In genomic region chr2:101519173-101519492, GRCh38 we compare ENCODE assay signal across 20 cellular contexts. TPM values are rescaled to one million over a fixed set of nuclear protein-coding genes. Genes with fewer than 3 reads are reported as not detected.
DNase-seq lines count a peak whose midpoint lies in the region; ATAC-seq and TF ChIP-seq lines count a peak whose summit lies in the region.
"Had no signal": no experiment of that assay in that cellular context is flagged by ENCODE, and none has a peak within 500 bp of the region (broad histone marks: within the 10 kb centered on the region; RNA-seq: fewer than 3 reads in every experiment).

No MANE protein-coding gene starts in this region.

- H3K4me1 ChIP-seq in SK-N-SH (ENCODE audit: control insufficient read depth in 1 of 2, insufficient read depth in 2 of 2, low read depth in 1 of 2, low read length in 1 of 2) (peaks cover 9 to 43% of the 10 kb centered on the region in 2 experiments; a peak in 3 of 4 replicates), SJSA1 (replicated peaks) (peaks cover 42% of the 10 kb centered on the region), skeletal muscle satellite cell (ENCODE audit: control insufficient read depth, insufficient read depth, low read length) (peaks cover 60% of the 10 kb centered on the region)

- no peak for ATAC-seq in SK-N-SH treated with all-trans-retinoic acid at 6 μM for 48 hours
- ATAC-seq in GM18517 (IDR thresholded peaks at IDR 0.05; ENCODE audit: unreplicated experiment), result no peak
- ATAC-seq: T-helper 17 cell had no signal

- no peak overlapping the region for H3K4me3 ChIP-seq in SK-N-SH (ENCODE audit: low read depth in 2 of 2, low read length in 1 of 2)
- no peak overlapping the region for H3K4me3 ChIP-seq in SJSA1
- H3K4me3 ChIP-seq in skeletal muscle satellite cell (ENCODE audit: low read length), result no peak overlapping the region
- H3K4me3 ChIP-seq: lung, SJCRH30, suprapubic skin, vagina had no signal

- peak overlapping the region; percentile 67 for H3K4me3 Mint-ChIP-seq in endothelial cell (ENCODE audit: unreplicated experiment)
- H3K4me3 Mint-ChIP-seq: activated naive CD4-positive, alpha-beta T cell treated with anti-CD3 and anti-CD28 coated beads for 36 hours; endodermal cell; T-helper 17 cell had no signal

- peak overlapping the region; percentile 85 for H3K27ac Mint-ChIP-seq in endothelial cell (ENCODE audit: unreplicated experiment)
- H3K27ac Mint-ChIP-seq: activated naive CD4-positive, alpha-beta T cell treated with anti-CD3 and anti-CD28 coated beads for 36 hours; endodermal cell; T-helper 17 cell had no signal

- peaks cover 31% of the 10 kb centered on the region for H3F3A ChIP-seq in SK-N-SH (replicated peaks; ENCODE audit: insufficient read depth)

- WGBS in SK-N-SH (ENCODE audit: low lambda C conversion rate), result 43% methylated on average over 1 of the region's 1 CpG

- H3K27me3 ChIP-seq in SK-N-SH (ENCODE audit: insufficient read depth), result no peaks in the 10 kb centered on the region
- no peaks in the 10 kb centered on the region for H3K27me3 ChIP-seq in SJSA1 (replicated peaks)
- no peaks in the 10 kb centered on the region for H3K27me3 ChIP-seq in skeletal muscle satellite cell (ENCODE audit: control insufficient read depth, insufficient read depth, low read length)
- H3K27me3 ChIP-seq: SJCRH30, suprapubic skin, vagina had no signal

- CTCF ChIA-PET in SK-N-SH (lab: Yijun Ruan, JAX), result interaction anchor here (0.7 to 3.8 kb wide), 7 partner anchors 10 to 721 kb away, joined by 3 to 21 read pairs (median 4); no protein-coding TSS in a partner anchor

- no peak for DNase-seq in SK-N-SH
- no peak for DNase-seq in SJSA1 (ENCODE audit: low read depth in 1 of 2, low spot score in 2 of 2)
- no peak for DNase-seq in endothelial cell (ENCODE audit: low spot score)
- DNase-seq in hypothalamus (lab: John Stamatoyannopoulos, UW), result no peak
- no peak for DNase-seq in activated CD8-positive, alpha-beta memory T cell treated with anti-CD3 and anti-CD28 coated beads for 24 hours
- DNase-seq: activated CD4-positive, alpha-beta T cell treated with anti-CD3 and anti-CD28 coated beads, Interleukin-2, amount 50 U/mL, for 48 hours; NCI-H748 treated with DMSO at 0.1 percent for 48 hours; T-helper 17 cell had no signal

- TF ChIP-seq RAD21 in SK-N-SH (IDR thresholded peaks at IDR 0.05; ENCODE audit: low read length), result no peak

- H3K4me2 ChIP-seq in SK-N-SH (peak overlapping the region; percentile 27), skeletal muscle satellite cell (ENCODE audit: low read length) (peak overlapping the region; percentile 77)

- POLR2A ChIA-PET in SK-N-SH (lab: Yijun Ruan, JAX), result no interaction called here

- H3K9me3 ChIP-seq in SK-N-SH (no peaks in the 10 kb centered on the region), SJSA1 (replicated peaks) (no peaks in the 10 kb centered on the region), skeletal muscle satellite cell (replicated peaks; ENCODE audit: low read length) (peaks cover 6% of the 10 kb centered on the region)
- H3K9me3 ChIP-seq: suprapubic skin, vagina had no signal

- H3K27me3 Mint-ChIP-seq in endothelial cell (ENCODE audit: unreplicated experiment), result peaks cover 9% of the 10 kb centered on the region
- H3K27me3 Mint-ChIP-seq: T-helper 17 cell had no signal

- H3K9ac ChIP-seq in SK-N-SH, result no peak overlapping the region
- peak overlapping the region; percentile 73 for H3K9ac ChIP-seq in skeletal muscle satellite cell (ENCODE audit: low read depth, low read length)

- H3K4me1 Mint-ChIP-seq in endothelial cell (ENCODE audit: unreplicated experiment), result peaks cover 53% of the 10 kb centered on the region

- no peaks in the 10 kb centered on the region for H3K9me3 Mint-ChIP-seq in endothelial cell (ENCODE audit: unreplicated experiment)

- H3K36me3 ChIP-seq in SK-N-SH (replicated peaks in 1 of 2; ENCODE audit: control insufficient read depth in 1 of 2, insufficient read depth in 2 of 2, low read length in 1 of 2) (no peaks in the 10 kb centered on the region), SJSA1 (no peaks in the 10 kb centered on the region), skeletal muscle satellite cell (ENCODE audit: insufficient read depth, low read length) (no peaks in the 10 kb centered on the region)
- H3K36me3 ChIP-seq: SJCRH30, suprapubic skin, vagina, WERI-Rb-1 had no signal

- H3K36me3 Mint-ChIP-seq in endothelial cell (ENCODE audit: low read depth, unreplicated experiment), result peaks cover 3% of the 10 kb centered on the region

- no peak overlapping the region for H2AFZ ChIP-seq in SK-N-SH (ENCODE audit: low read depth)

- H4K20me1 ChIP-seq in SK-N-SH (ENCODE audit: insufficient read depth), result no peaks in the 10 kb centered on the region

- H3K27ac ChIP-seq in SK-N-SH (ENCODE audit: low read depth in 2 of 2, low read length in 1 of 2) (peak overlapping the region in 1 of 2 experiments; percentile 96; a peak in 2 of 4 replicates), SJSA1 (peak overlapping the region; percentile 14; the same call in 1 of the 2 replicates)
- H3K27ac ChIP-seq: SJCRH30, suprapubic skin, vagina, WERI-Rb-1 had no signal

- TF ChIP-seq CTCF in SK-N-SH (IDR thresholded peaks at IDR 0.05) (no peak), endothelial cell (IDR thresholded peaks at IDR 0.05; ENCODE audit: unreplicated experiment) (no peak)

- H3K9me2 ChIP-seq in SK-N-SH, result no peaks in the 10 kb centered on the region

- H3K79me2 ChIP-seq in SK-N-SH (ENCODE audit: insufficient read depth), result no peaks in the 10 kb centered on the region

- peak in 1 of 2 experiments; percentile 22; a peak in 1 of 4 replicates for TF ChIP-seq EP300 in SK-N-SH (IDR thresholded peaks at IDR 0.05; ENCODE audit: borderline replicate concordance in 1 of 2, low read depth in 1 of 2, low read length in 1 of 2)

TF ChIP-seq in SK-N-SH, 30 proteins besides CTCF, POLR2A, EP300 and RAD21:
- peak; percentile 23; the same call in 1 of the 2 replicates for TF ChIP-seq JUND (IDR thresholded peaks at IDR 0.05)
- no peak for TF ChIP-seq NRF1 (IDR thresholded peaks at IDR 0.05; ENCODE audit: low read depth, low read length)
- TF ChIP-seq TCF12 (IDR thresholded peaks at IDR 0.05), result peak; percentile 20; the same call in 1 of the 2 replicates
- TF ChIP-seq FOSL2 (IDR thresholded peaks at IDR 0.05; ENCODE audit: borderline replicate concordance, low read depth), result peak; percentile 16; the same call in 1 of the 2 replicates
TF ChIP-seq in SK-N-SH: peak in this region for 3.

TF ChIP-seq in SK-N-SH treated with all-trans-retinoic acid at 6 μM for 48 hours, 23 proteins besides CTCF, POLR2A, EP300 and RAD21:
- TF ChIP-seq TOX (CRISPR knock-in tag; IDR thresholded peaks at IDR 0.05; ENCODE audit: borderline replicate concordance), result no peak
- no peak for TF ChIP-seq PATZ1 (CRISPR knock-in tag; IDR thresholded peaks at IDR 0.05; ENCODE audit: borderline replicate concordance)
- no peak for TF ChIP-seq PPARA (CRISPR knock-in tag; IDR thresholded peaks at IDR 0.05; ENCODE audit: borderline replicate concordance)
- TF ChIP-seq TCF4 (CRISPR knock-in tag; IDR thresholded peaks at IDR 0.05; ENCODE audit: borderline replicate concordance), result no peak
- no peak for TF ChIP-seq CSRNP3 (CRISPR knock-in tag; IDR thresholded peaks at IDR 0.05)
- no peak for TF ChIP-seq OSR1 (CRISPR knock-in tag; IDR thresholded peaks at IDR 0.05)
- no peak for TF ChIP-seq ZNF8 (CRISPR knock-in tag; IDR thresholded peaks at IDR 0.05)
TF ChIP-seq in SK-N-SH treated with all-trans-retinoic acid at 6 μM for 48 hours: peak in this region for 0.

RNA-seq across cellular contexts. Expression of gene RFX8, which starts 44.2 kb away (rescaled TPM):
- polyA plus RNA-seq in SK-N-SH (2012; rRNA removed), result 0.07 and 0.11 TPM in 2 replicates
- 0.06 and 0.10 TPM in 2 replicates for polyA plus RNA-seq in SK-N-SH (2012; cell fraction: cytosol; rRNA removed)
- 0.32 and 1.1 TPM in 2 replicates for polyA plus RNA-seq in SK-N-SH (2012; cell fraction: nucleus; rRNA removed)
- total RNA-seq in SJSA1 (2014; rRNA removed; shearing (Covaris generic)), result 0.68 TPM in 1 of 2 replicates, not detected in the other
- 5.0 TPM for total RNA-seq in endothelial cell (ENCODE audit: unreplicated experiment)
- total RNA-seq in skeletal muscle satellite cell (2012; rRNA removed), result 11.7 and 13.5 TPM in 2 replicates
- total RNA-seq: A172, endodermal cell had no signal
- polyA plus RNA-seq: CD14-positive monocyte had no signal
